1 cellular context compared by ENCODE assay signal in the genomic region with DNA sequence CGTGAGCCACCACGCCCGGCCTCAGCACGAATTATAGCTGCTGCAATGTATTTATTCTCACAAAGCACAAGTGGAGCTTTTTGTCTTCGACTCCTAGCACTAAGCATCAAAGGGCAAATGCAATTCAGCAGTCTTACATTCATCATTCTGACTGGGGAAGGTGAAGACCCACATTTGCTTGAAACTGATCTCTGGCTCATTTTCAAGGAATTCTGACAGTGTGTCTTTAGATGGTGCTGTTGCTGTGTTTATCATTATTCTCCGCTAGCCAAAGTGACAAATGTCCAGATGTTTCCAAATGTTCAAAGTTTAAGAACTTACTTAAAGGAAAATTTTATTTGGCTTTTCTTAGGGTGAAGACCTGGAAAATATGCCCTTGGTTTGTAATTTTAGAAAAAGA.
TF ChIP-seq lines count a peak whose summit lies in the region.

No MANE protein-coding gene starts in this region.

TF ChIP-seq in GM23338, 12 proteins besides CTCF, POLR2A, EP300 and RAD21 (continued from another document):
- TF ChIP-seq, protein P1, sequence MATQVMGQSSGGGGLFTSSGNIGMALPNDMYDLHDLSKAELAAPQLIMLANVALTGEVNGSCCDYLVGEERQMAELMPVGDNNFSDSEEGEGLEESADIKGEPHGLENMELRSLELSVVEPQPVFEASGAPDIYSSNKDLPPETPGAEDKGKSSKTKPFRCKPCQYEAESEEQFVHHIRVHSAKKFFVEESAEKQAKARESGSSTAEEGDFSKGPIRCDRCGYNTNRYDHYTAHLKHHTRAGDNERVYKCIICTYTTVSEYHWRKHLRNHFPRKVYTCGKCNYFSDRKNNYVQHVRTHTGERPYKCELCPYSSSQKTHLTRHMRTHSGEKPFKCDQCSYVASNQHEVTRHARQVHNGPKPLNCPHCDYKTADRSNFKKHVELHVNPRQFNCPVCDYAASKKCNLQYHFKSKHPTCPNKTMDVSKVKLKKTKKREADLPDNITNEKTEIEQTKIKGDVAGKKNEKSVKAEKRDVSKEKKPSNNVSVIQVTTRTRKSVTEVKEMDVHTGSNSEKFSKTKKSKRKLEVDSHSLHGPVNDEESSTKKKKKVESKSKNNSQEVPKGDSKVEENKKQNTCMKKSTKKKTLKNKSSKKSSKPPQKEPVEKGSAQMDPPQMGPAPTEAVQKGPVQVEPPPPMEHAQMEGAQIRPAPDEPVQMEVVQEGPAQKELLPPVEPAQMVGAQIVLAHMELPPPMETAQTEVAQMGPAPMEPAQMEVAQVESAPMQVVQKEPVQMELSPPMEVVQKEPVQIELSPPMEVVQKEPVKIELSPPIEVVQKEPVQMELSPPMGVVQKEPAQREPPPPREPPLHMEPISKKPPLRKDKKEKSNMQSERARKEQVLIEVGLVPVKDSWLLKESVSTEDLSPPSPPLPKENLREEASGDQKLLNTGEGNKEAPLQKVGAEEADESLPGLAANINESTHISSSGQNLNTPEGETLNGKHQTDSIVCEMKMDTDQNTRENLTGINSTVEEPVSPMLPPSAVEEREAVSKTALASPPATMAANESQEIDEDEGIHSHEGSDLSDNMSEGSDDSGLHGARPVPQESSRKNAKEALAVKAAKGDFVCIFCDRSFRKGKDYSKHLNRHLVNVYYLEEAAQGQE (IDR thresholded peaks at IDR 0.05; ENCODE audit: unreplicated experiment), result no peak
- no peak for TF ChIP-seq STAT1 (IDR thresholded peaks at IDR 0.05; ENCODE audit: unreplicated experiment)
- TF ChIP-seq CREB1 (CRISPR knock-in tag; IDR thresholded peaks at IDR 0.05; ENCODE audit: low read depth), result no peak
- TF ChIP-seq, protein P2, sequence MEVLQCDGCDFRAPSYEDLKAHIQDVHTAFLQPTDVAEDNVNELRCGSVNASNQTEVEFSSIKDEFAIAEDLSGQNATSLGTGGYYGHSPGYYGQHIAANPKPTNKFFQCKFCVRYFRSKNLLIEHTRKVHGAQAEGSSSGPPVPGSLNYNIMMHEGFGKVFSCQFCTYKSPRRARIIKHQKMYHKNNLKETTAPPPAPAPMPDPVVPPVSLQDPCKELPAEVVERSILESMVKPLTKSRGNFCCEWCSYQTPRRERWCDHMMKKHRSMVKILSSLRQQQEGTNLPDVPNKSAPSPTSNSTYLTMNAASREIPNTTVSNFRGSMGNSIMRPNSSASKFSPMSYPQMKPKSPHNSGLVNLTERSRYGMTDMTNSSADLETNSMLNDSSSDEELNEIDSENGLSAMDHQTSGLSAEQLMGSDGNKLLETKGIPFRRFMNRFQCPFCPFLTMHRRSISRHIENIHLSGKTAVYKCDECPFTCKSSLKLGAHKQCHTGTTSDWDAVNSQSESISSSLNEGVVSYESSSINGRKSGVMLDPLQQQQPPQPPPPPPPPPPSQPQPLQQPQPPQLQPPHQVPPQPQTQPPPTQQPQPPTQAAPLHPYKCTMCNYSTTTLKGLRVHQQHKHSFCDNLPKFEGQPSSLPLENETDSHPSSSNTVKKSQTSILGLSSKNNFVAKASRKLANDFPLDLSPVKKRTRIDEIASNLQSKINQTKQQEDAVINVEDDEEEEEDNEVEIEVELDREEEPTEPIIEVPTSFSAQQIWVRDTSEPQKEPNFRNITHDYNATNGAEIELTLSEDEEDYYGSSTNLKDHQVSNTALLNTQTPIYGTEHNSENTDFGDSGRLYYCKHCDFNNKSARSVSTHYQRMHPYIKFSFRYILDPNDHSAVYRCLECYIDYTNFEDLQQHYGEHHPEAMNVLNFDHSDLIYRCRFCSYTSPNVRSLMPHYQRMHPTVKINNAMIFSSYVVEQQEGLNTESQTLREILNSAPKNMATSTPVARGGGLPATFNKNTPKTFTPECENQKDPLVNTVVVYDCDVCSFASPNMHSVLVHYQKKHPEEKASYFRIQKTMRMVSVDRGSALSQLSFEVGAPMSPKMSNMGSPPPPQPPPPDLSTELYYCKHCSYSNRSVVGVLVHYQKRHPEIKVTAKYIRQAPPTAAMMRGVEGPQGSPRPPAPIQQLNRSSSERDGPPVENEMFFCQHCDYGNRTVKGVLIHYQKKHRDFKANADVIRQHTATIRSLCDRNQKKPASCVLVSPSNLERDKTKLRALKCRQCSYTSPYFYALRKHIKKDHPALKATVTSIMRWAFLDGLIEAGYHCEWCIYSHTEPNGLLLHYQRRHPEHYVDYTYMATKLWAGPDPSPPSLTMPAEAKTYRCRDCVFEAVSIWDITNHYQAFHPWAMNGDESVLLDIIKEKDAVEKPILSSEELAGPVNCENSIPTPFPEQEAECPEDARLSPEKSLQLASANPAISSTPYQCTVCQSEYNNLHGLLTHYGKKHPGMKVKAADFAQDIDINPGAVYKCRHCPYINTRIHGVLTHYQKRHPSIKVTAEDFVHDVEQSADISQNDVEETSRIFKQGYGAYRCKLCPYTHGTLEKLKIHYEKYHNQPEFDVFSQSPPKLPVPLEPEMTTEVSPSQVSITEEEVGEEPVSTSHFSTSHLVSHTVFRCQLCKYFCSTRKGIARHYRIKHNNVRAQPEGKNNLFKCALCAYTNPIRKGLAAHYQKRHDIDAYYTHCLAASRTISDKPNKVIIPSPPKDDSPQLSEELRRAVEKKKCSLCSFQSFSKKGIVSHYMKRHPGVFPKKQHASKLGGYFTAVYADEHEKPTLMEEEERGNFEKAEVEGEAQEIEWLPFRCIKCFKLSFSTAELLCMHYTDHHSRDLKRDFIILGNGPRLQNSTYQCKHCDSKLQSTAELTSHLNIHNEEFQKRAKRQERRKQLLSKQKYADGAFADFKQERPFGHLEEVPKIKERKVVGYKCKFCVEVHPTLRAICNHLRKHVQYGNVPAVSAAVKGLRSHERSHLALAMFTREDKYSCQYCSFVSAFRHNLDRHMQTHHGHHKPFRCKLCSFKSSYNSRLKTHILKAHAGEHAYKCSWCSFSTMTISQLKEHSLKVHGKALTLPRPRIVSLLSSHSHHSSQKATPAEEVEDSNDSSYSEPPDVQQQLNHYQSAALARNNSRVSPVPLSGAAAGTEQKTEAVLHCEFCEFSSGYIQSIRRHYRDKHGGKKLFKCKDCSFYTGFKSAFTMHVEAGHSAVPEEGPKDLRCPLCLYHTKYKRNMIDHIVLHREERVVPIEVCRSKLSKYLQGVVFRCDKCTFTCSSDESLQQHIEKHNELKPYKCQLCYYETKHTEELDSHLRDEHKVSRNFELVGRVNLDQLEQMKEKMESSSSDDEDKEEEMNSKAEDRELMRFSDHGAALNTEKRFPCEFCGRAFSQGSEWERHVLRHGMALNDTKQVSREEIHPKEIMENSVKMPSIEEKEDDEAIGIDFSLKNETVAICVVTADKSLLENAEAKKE (CRISPR knock-in tag; IDR thresholded peaks at IDR 0.05), result no peak
- TF ChIP-seq NANOG (IDR thresholded peaks at IDR 0.05; ENCODE audit: borderline replicate concordance), result no peak
- no peak for TF ChIP-seq JUNB (IDR thresholded peaks at IDR 0.05; ENCODE audit: unreplicated experiment)
